ENCODE assay signal across 31 cellular contexts in the genomic region with DNA sequence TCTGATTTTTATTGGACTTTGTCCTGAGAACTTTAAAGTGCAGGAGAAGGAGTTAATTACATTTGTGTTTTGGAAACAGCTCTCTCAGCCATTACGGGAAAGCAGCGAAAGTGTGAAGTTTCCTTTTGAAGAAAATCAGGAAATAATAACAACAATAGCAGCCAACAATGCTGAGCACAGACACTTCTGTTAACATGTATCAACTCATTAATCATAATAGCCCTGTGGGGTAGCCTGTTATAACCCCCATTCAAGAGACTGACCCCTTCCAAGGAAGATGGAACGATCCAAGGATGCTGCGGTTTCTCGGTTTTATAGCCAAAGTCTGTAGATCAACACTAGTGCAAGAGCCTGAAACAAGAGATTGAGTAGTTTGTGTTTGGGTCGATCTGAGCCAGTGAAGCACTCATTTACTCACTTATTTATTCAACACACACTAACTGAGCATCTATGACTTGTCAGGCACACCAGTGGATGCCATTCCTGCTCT.
"Had no signal": no experiment of that assay in that cellular context is flagged by ENCODE, and none has a peak within 500 bp of the region (broad histone marks: within the 10 kb centered on the region; RNA-seq: fewer than 3 reads in every experiment).

No MANE protein-coding gene starts in this region.

- H3K36me3 ChIP-seq: left ventricle myocardium inferior, neural progenitor cell, neutrophil, ovary, prostate gland, stomach, thyroid gland, uterus had no signal

- H3K9me3 ChIP-seq: left ventricle myocardium inferior, neutrophil, ovary, prostate gland, stomach, testis, thyroid gland, uterus had no signal

- H2AFZ ChIP-seq: neural progenitor cell had no signal

- H3K9me3 Mint-ChIP-seq: mesothelial cell of epicardium, nephron progenitor cell, neural progenitor cell, type B pancreatic cell had no signal

- DNase-seq: hypothalamus; immature natural killer cell; kidney; left ventricle myocardium inferior; mesendoderm; naive B cell; natural killer cell; nephron progenitor cell; occipital lobe; ovary; posterior cingulate gyrus; retina; right cardiac atrium; stimulated activated CD4-positive, alpha-beta T cell treated with anti-CD3 and anti-CD28 coated beads, Interleukin-12 subunit alpha, Interleukin-12 subunit beta, amount 100 ng/mL, for 4 hours; stimulated activated CD4-positive, alpha-beta T cell treated with anti-CD3 and anti-CD28 coated beads, Interleukin-15, amount 100 ng/mL, for 24 hours; stimulated activated CD4-positive, alpha-beta T cell treated with anti-CD3 and anti-CD28 coated beads, Interleukin-2, amount 100 ng/mL, for 24 hours; stimulated activated CD4-positive, alpha-beta T cell treated with anti-CD3 and anti-CD28 coated beads, Interleukin-4, amount 100 ng/mL, for 1 hour; stimulated activated naive B cell treated with anti-CD40 and anti-IgM and Interleukin-4, amounts not matched to agents 10 μg/mL and 1 μg/mL and 100 μg/mL, for 72 hours; stimulated activated naive CD8-positive, alpha-beta T cell treated with anti-CD3 and anti-CD28 coated beads, Interleukin-15, Interleukin-2, amounts not matched to agents 100 U/mL and 50 U/mL, for 24 hours; stomach; testis; thyroid gland; uterus had no signal

- H3K27me3 ChIP-seq: neural progenitor cell, neutrophil, ovary, stomach, testis, thyroid gland, uterus had no signal

- H3K9ac ChIP-seq: neural progenitor cell had no signal

- H3K4me3 Mint-ChIP-seq: immature natural killer cell; mesothelial cell of epicardium; naive B cell; natural killer cell; nephron progenitor cell; neural progenitor cell; stimulated activated naive B cell treated with anti-CD40 and anti-IgM and Interleukin-4, amounts not matched to agents 10 μg/mL and 1 μg/mL and 100 μg/mL, for 72 hours; type B pancreatic cell had no signal

- H3K4me3 ChIP-seq: left ventricle myocardium inferior, lung, neural progenitor cell, ovary, prostate gland, skin epidermis, stomach, testis, thyroid gland, uterus had no signal

- ATAC-seq: natural killer cell; right cardiac atrium; sciatic nerve; stimulated activated naive B cell treated with anti-CD40 and anti-IgM and Interleukin-4, amounts not matched to agents 10 μg/mL and 1 μg/mL and 100 μg/mL, for 72 hours; stimulated activated naive CD8-positive, alpha-beta T cell treated with anti-CD3 and anti-CD28 coated beads, Interleukin-15, Interleukin-2, amounts not matched to agents 100 U/mL and 50 U/mL, for 24 hours had no signal

- H3K27ac Mint-ChIP-seq: immature natural killer cell; mesothelial cell of epicardium; natural killer cell; nephron progenitor cell; neural progenitor cell; stimulated activated naive B cell treated with anti-CD40 and anti-IgM and Interleukin-4, amounts not matched to agents 10 μg/mL and 1 μg/mL and 100 μg/mL, for 72 hours; type B pancreatic cell had no signal

- H3K4me1 Mint-ChIP-seq: immature natural killer cell; naive B cell; natural killer cell; nephron progenitor cell; stimulated activated naive B cell treated with anti-CD40 and anti-IgM and Interleukin-4, amounts not matched to agents 10 μg/mL and 1 μg/mL and 100 μg/mL, for 72 hours had no signal

- H3K4me1 ChIP-seq: neural progenitor cell, prostate gland, testis, thyroid gland, uterus had no signal

- H3K36me3 Mint-ChIP-seq: immature natural killer cell; mesothelial cell of epicardium; naive B cell; natural killer cell; neural progenitor cell; stimulated activated naive B cell treated with anti-CD40 and anti-IgM and Interleukin-4, amounts not matched to agents 10 μg/mL and 1 μg/mL and 100 μg/mL, for 72 hours; type B pancreatic cell had no signal

- H3K27ac ChIP-seq: left ventricle myocardium inferior, neural progenitor cell, neutrophil, ovary, prostate gland, skin epidermis, stomach, testis, thyroid gland, uterus had no signal

- H3K4me2 ChIP-seq: neural progenitor cell had no signal
